In the genomic region with DNA sequence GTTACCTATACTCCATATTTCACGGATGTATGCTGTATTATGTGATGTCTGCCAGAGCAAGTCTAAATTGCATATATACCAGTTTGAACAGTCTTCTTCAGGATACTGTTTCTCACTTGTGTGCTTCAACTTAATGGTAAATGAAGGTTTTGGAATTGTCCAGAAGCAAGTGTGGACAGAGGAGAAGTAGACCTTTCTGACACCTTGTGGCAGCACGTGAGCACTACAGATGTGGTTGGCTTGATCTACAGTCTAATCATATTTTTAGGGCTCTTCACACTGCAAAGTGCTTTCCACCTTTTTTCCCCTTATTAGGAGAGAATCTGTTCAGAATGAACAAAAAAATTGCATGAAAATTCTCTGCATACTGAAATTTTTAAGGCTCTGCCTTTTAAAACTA, we compare ENCODE assay signal across 8 cellular contexts. TPM values are rescaled to one million over a fixed set of nuclear protein-coding genes. Genes with fewer than 3 reads are reported as not detected.
A peak's percentile ranks its signal among the peaks of the same experiment; 100 is the strongest.
DNase-seq lines count a peak whose midpoint lies in the region; ATAC-seq, FAIRE-seq and TF ChIP-seq lines count a peak whose summit lies in the region.

No MANE protein-coding gene starts in this region.

- H3K9me3 Mint-ChIP-seq in activated T-cell treated with anti-CD3 and anti-CD28 coated beads, Interleukin-2, amount 50 U/mL, for 24 hours: no peaks in the 10 kb centered on the region

- H3K4me2 ChIP-seq in parathyroid adenoma (ENCODE audit: low read length): no peak overlapping the region

- peaks cover 9% of the 10 kb centered on the region for H3K4me1 ChIP-seq in parathyroid adenoma

- no peak overlapping the region for H2AFZ ChIP-seq in parathyroid adenoma

- DNase-seq in D721Med (ENCODE audit: insufficient read length, low spot score) (peak; percentile 35), HEK293T (ENCODE audit: extremely low spot score) (peak; percentile 65), NOMO-1 (lab: John Stamatoyannopoulos, UW; ENCODE audit: unreplicated experiment in 2 of 2) (peak; percentile 1 to 51), fibroblast of villous mesenchyme (ENCODE audit: low read depth) (peak; percentile 69), KG1 (lab: John Stamatoyannopoulos, UW) (no peak)
- DNase-seq in activated T-cell treated with anti-CD3 and anti-CD28 coated beads, Interleukin-2, amount 50 U/mL, for 24 hours: peak; percentile 48

- POLR2A ChIA-PET in HEK293T (lab: Yijun Ruan, JAX): no interaction called here

- H3K4me3 ChIP-seq in fibroblast of villous mesenchyme (ENCODE audit: low read depth, low read length) (no peak overlapping the region), parathyroid adenoma (ENCODE audit: low read depth, low read length) (no peak overlapping the region)

- ATAC-seq in HG03342 (IDR thresholded peaks at IDR 0.05; ENCODE audit: unreplicated experiment): no peak

- no peaks in the 10 kb centered on the region for H3K27me3 Mint-ChIP-seq in activated T-cell treated with anti-CD3 and anti-CD28 coated beads, Interleukin-2, amount 50 U/mL, for 24 hours

- H3K9me3 ChIP-seq in parathyroid adenoma (ENCODE audit: control insufficient read depth, low read length): no peaks in the 10 kb centered on the region

- H3K27me3 ChIP-seq in parathyroid adenoma (ENCODE audit: control insufficient read depth, insufficient read depth, low read length): no peaks in the 10 kb centered on the region

- peaks cover 60% of the 10 kb centered on the region for H3K4me1 Mint-ChIP-seq in activated T-cell treated with anti-CD3 and anti-CD28 coated beads, Interleukin-2, amount 50 U/mL, for 24 hours (ENCODE audit: low read depth)

- TF ChIP-seq CTCF in D721Med (IDR thresholded peaks at IDR 0.05; ENCODE audit: insufficient read depth, missing control alignments) (peak; percentile 61), fibroblast of villous mesenchyme (IDR thresholded peaks at IDR 0.05; ENCODE audit: insufficient read depth, low read depth, low read length) (peak; percentile 78), parathyroid adenoma (IDR thresholded peaks at IDR 0.05) (peak; percentile 61)

- peak overlapping the region; percentile 77 for H3K27ac Mint-ChIP-seq in activated T-cell treated with anti-CD3 and anti-CD28 coated beads, Interleukin-2, amount 50 U/mL, for 24 hours

- CTCF ChIA-PET in HEK293T (lab: Yijun Ruan, JAX): interaction anchor here (1.1 to 1.5 kb wide), 2 partner anchors 10 to 121 kb away, joined by 3 to 4 read pairs; no protein-coding TSS in a partner anchor

- H3K36me3 Mint-ChIP-seq in activated T-cell treated with anti-CD3 and anti-CD28 coated beads, Interleukin-2, amount 50 U/mL, for 24 hours (ENCODE audit: low read depth): peaks cover 54% of the 10 kb centered on the region

- H3K9ac ChIP-seq in parathyroid adenoma: no peak overlapping the region

- no peaks in the 10 kb centered on the region for H3K36me3 ChIP-seq in parathyroid adenoma (ENCODE audit: control insufficient read depth, insufficient read depth, low read length)

- no peak overlapping the region for H3K4me3 Mint-ChIP-seq in activated T-cell treated with anti-CD3 and anti-CD28 coated beads, Interleukin-2, amount 50 U/mL, for 24 hours

- H3K79me2 ChIP-seq in parathyroid adenoma: peaks cover 37% of the 10 kb centered on the region

- no peak overlapping the region for H3K27ac ChIP-seq in parathyroid adenoma

- no peak for FAIRE-seq in D721Med (lab: Jason Lieb, UNC)

TF ChIP-seq in HEK293T, 16 proteins besides CTCF, POLR2A, EP300 and RAD21:
- TF ChIP-seq CTBP1 (IDR thresholded peaks at IDR 0.05; ENCODE audit: borderline replicate concordance) (no peak), HDGF (IDR thresholded peaks at IDR 0.05; ENCODE audit: borderline replicate concordance) (no peak), SP1 (IDR thresholded peaks at IDR 0.05) (no peak), FOXA1 (IDR thresholded peaks at IDR 0.05) (no peak), L3MBTL2 (conservative IDR thresholded peaks at IDR 0.05) (no peak), ARNT (IDR thresholded peaks at IDR 0.05) (no peak), LEF1 (IDR thresholded peaks at IDR 0.05; ENCODE audit: borderline replicate concordance) (no peak), SUZ12 (IDR thresholded peaks at IDR 0.05) (no peak), BHLHE40 (IDR thresholded peaks at IDR 0.05; ENCODE audit: borderline replicate concordance) (no peak), ZNF384 (IDR thresholded peaks at IDR 0.05) (no peak), FOXK2 (IDR thresholded peaks at IDR 0.05) (no peak), TARDBP (IDR thresholded peaks at IDR 0.05) (no peak), ELF4 (IDR thresholded peaks at IDR 0.05) (no peak), FOXM1 (IDR thresholded peaks at IDR 0.05; ENCODE audit: borderline replicate concordance) (no peak), NFRKB (IDR thresholded peaks at IDR 0.05) (no peak)
- TF ChIP-seq, protein P1, sequence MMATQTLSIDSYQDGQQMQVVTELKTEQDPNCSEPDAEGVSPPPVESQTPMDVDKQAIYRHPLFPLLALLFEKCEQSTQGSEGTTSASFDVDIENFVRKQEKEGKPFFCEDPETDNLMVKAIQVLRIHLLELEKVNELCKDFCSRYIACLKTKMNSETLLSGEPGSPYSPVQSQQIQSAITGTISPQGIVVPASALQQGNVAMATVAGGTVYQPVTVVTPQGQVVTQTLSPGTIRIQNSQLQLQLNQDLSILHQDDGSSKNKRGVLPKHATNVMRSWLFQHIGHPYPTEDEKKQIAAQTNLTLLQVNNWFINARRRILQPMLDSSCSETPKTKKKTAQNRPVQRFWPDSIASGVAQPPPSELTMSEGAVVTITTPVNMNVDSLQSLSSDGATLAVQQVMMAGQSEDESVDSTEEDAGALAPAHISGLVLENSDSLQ (IDR thresholded peaks at IDR 0.05): no peak

RNA-seq across cellular contexts. Expression of a gene that starts 10.9 kb away (rescaled TPM):
- total RNA-seq in fibroblast of villous mesenchyme: 39.0 and 56.1 TPM in 2 replicates

RNA-seq across cellular contexts. Expression of a gene that starts 54.3 kb away (rescaled TPM):
- total RNA-seq in fibroblast of villous mesenchyme: 3.5 and 3.9 TPM in 2 replicates
